ENCODE assay signal across 2 cellular contexts in genomic region chr22:39995346-39996252, GRCh38.
TF ChIP-seq lines count a peak whose summit lies in the region.

No MANE protein-coding gene starts in this region.

TF ChIP-seq in H1, 55 proteins besides CTCF, POLR2A, EP300 and RAD21:
- TF ChIP-seq BRCA1 (IDR thresholded peaks at IDR 0.05; ENCODE audit: low read depth, low read length) (no peak), NRF1 (IDR thresholded peaks at IDR 0.05; ENCODE audit: low read depth, low read length) (no peak), TCF12 (IDR thresholded peaks at IDR 0.05; ENCODE audit: low read depth, low read length) (no peak), SIX5 (IDR thresholded peaks at IDR 0.05; ENCODE audit: low read depth, low read length) (no peak), HDAC2 (IDR thresholded peaks at IDR 0.05; ENCODE audit: borderline replicate concordance in 1 of 2, low read depth in 2 of 2, low read length in 2 of 2) (no peak), NANOG (IDR thresholded peaks at IDR 0.05; ENCODE audit: insufficient read depth, low read depth, low read length, poor library complexity, severe bottlenecking) (no peak), BACH1 (IDR thresholded peaks at IDR 0.05; ENCODE audit: low read length) (no peak), SIN3A (conservative IDR thresholded peaks at IDR 0.05 in 1 of 2, IDR thresholded peaks at IDR 0.05 in 1 of 2; ENCODE audit: low read depth in 1 of 2, low read length in 2 of 2) (no peak), RFX5 (IDR thresholded peaks at IDR 0.05; ENCODE audit: borderline replicate concordance, low read depth, low read length) (no peak), TEAD4 (IDR thresholded peaks at IDR 0.05; ENCODE audit: low read depth, low read length) (no peak), SAP30 (IDR thresholded peaks at IDR 0.05; ENCODE audit: insufficient read depth, insufficient replicate concordance, low read length) (no peak), MAFK (IDR thresholded peaks at IDR 0.05; ENCODE audit: low read depth, low read length) (no peak), SRF (IDR thresholded peaks at IDR 0.05; ENCODE audit: low read depth, low read length) (no peak), GABPA (IDR thresholded peaks at IDR 0.05; ENCODE audit: borderline replicate concordance, insufficient read depth, low read length) (no peak), CHD1 (IDR thresholded peaks at IDR 0.05; ENCODE audit: low read depth, low read length) (no peak), KDM5A (IDR thresholded peaks at IDR 0.05; ENCODE audit: low read length) (no peak), BCL11A (IDR thresholded peaks at IDR 0.05; ENCODE audit: low read depth in 2 of 2, low read length in 2 of 2) (no peak), SP4 (IDR thresholded peaks at IDR 0.05; ENCODE audit: low read length) (no peak)

TF ChIP-seq in SK-N-SH, 30 proteins besides CTCF, POLR2A, EP300 and RAD21:
- TF ChIP-seq MXI1 (IDR thresholded peaks at IDR 0.05; ENCODE audit: low read depth, low read length) (no peak), USF2 (IDR thresholded peaks at IDR 0.05; ENCODE audit: borderline replicate concordance, low read depth, low read length) (no peak), POLR2AphosphoS5 (IDR thresholded peaks at IDR 0.05; ENCODE audit: low read depth, low read length) (no peak), JUND (IDR thresholded peaks at IDR 0.05) (no peak), TAF1 (IDR thresholded peaks at IDR 0.05; ENCODE audit: borderline replicate concordance, low read depth, low read length) (no peak), GATA2 (CRISPR knock-in tag; IDR thresholded peaks at IDR 0.05) (no peak), TCF12 (IDR thresholded peaks at IDR 0.05) (no peak), IRF3 (IDR thresholded peaks at IDR 0.05; ENCODE audit: low read depth, low read length) (no peak), SMC3 (IDR thresholded peaks at IDR 0.05; ENCODE audit: low read depth, low read length) (no peak), EZH2phosphoT487 (IDR thresholded peaks at IDR 0.05; ENCODE audit: borderline replicate concordance, low read depth) (no peak), RFX5 (IDR thresholded peaks at IDR 0.05; ENCODE audit: low read length) (no peak), RCOR1 (IDR thresholded peaks at IDR 0.05; ENCODE audit: low read length) (no peak)
- TF ChIP-seq, protein P1, sequence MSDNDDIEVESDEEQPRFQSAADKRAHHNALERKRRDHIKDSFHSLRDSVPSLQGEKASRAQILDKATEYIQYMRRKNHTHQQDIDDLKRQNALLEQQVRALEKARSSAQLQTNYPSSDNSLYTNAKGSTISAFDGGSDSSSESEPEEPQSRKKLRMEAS (IDR thresholded peaks at IDR 0.05; ENCODE audit: low read depth), result no peak
